ENCODE assay signal across 19 cellular contexts in the genomic region with DNA sequence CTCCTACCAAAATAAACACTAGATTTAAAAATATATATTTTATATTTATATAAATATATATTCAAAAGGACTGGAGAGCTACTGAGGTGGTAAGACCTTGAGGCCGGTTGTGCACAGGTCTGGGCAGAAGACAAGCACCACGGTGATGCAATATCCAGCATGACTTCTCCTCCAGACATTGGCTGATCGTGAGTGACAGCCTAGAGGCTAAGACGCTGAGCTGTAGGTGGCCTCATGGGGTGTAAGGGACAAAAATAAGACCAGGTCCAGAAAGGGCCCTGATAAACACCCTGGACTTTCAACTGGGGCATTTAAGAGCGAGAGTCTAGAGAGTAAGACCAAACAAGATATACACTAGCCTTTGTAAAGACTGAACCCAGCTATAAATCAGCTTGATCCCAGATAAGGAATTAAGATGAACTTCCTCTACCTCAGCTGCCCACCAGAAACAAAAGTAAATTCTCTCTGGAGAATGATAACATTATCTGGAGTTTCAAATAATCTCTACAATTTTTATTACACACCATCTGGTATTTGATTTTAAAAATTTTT. TPM values are rescaled to one million over a fixed set of nuclear protein-coding genes. Genes with fewer than 3 reads are reported as not detected.
DNase-seq lines count a peak whose midpoint lies in the region; ATAC-seq and TF ChIP-seq lines count a peak whose summit lies in the region.
"Had no signal": no experiment of that assay in that cellular context is flagged by ENCODE, and none has a peak within 500 bp of the region (broad histone marks: within the 10 kb centered on the region; RNA-seq: fewer than 3 reads in every experiment).

No MANE protein-coding gene starts in this region.

- BruUV-seq in PC-9 (replicated peaks; lab: Mats Ljungman, UMichigan): no TSS peak

- peak; percentile 8 for DNase-seq in NCI-H82 (lab: John Stamatoyannopoulos, UW)
- DNase-seq in NCI-H82 treated with DMSO at 0.1 percent for 48 hours (lab: John Stamatoyannopoulos, UW; ENCODE audit: unreplicated experiment): no peak
- DNase-seq in HL-60 (ENCODE audit: low read depth in 1 of 2, low spot score in 1 of 2): peak; percentile 50 to 55
- DNase-seq in OCI-M1 (lab: John Stamatoyannopoulos, UW): peak; percentile 68
- no peak for DNase-seq in ecto neural progenitor cell (ENCODE audit: low spot score)
- DNase-seq in PC-9: no peak
- DNase-seq: CD4-positive, alpha-beta memory T cell; KBM-7; NCI-H1105; NCI-H1694; NCI-H2227 treated with DMSO at 0.1 percent for 48 hours; NCI-H524; Peyer's patch; SK-N-SH had no signal

- H3K4me3 ChIP-seq in HL-60 (replicated peaks; ENCODE audit: insufficient read depth, low read length) (no peak overlapping the region), PC-9 (no peak overlapping the region)
- H3K4me3 ChIP-seq: HAP-1, Peyer's patch had no signal

- no peak overlapping the region for H2AFZ ChIP-seq in PC-9

- peak; percentile 39 for ATAC-seq in esophagus mucosa
- no peak for ATAC-seq in HG02973 (IDR thresholded peaks at IDR 0.05; ENCODE audit: unreplicated experiment)
- ATAC-seq: Right ventricle myocardium inferior had no signal

- no peak overlapping the region for H3K4me2 ChIP-seq in PC-9
- H3K4me2 ChIP-seq: SK-N-SH had no signal

- no peaks in the 10 kb centered on the region for H3K9me3 ChIP-seq in PC-9 (ENCODE audit: insufficient read depth, low read depth)
- H3K9me3 ChIP-seq: HAP-1, Peyer's patch, SK-N-SH had no signal

- CTCF ChIA-PET in PC-9 (lab: Charles Lee): interaction anchor here (0.6 kb wide), 1 partner anchor 993 kb away, joined by 5 read pairs; no protein-coding TSS in a partner anchor

- TF ChIP-seq CTCF in HL-60 (IDR thresholded peaks at IDR 0.05; ENCODE audit: insufficient read depth, low read length) (no peak), PC-9 (conservative IDR thresholded peaks at IDR 0.05) (no peak)

- no peaks in the 10 kb centered on the region for H3K79me2 ChIP-seq in PC-9 (ENCODE audit: low read depth)

- POLR2A ChIA-PET in PC-9 (lab: Charles Lee; ENCODE audit: unreplicated experiment): no interaction called here

- H4K20me1 ChIP-seq in PC-9 (ENCODE audit: insufficient read depth): no peaks in the 10 kb centered on the region; the same call in 1 of the 2 replicates

- H3K9me2 ChIP-seq in PC-9 (ENCODE audit: insufficient read depth): no peaks in the 10 kb centered on the region
- H3K9me2 ChIP-seq: SK-N-SH had no signal

- no peaks in the 10 kb centered on the region for H3K36me3 ChIP-seq in PC-9 (ENCODE audit: low read depth)
- H3K36me3 ChIP-seq: HAP-1, Peyer's patch had no signal

- peaks cover 22% of the 10 kb centered on the region for H3K4me1 ChIP-seq in PC-9 (replicated peaks; ENCODE audit: insufficient read depth)
- H3K4me1 ChIP-seq: HAP-1 had no signal

- intact Hi-C loops in PC-9 (cut with micrococcal nuclease; ENCODE audit: unreplicated experiment): loop anchor here (10.0 kb wide), 1 partner anchor 1000 kb away; no protein-coding TSS in a partner anchor

- peaks cover 7% of the 10 kb centered on the region for H3K27me3 ChIP-seq in HL-60 (ENCODE audit: insufficient read depth, poor library complexity, severe bottlenecking)
- H3K27me3 ChIP-seq in PC-9 (ENCODE audit: insufficient read depth, low read depth): no peaks in the 10 kb centered on the region
- H3K27me3 ChIP-seq: Peyer's patch had no signal

- H3F3A ChIP-seq in PC-9 (ENCODE audit: insufficient read depth, low read depth): peaks cover 6% of the 10 kb centered on the region; the same call in 1 of the 2 replicates

- no peak overlapping the region for H3K27ac ChIP-seq in HL-60 (replicated peaks)
- no peak overlapping the region for H3K27ac ChIP-seq in PC-9
- H3K27ac ChIP-seq: 22Rv1, Peyer's patch had no signal

RNA-seq across cellular contexts. Expression of gene C5orf47, which starts 14.2 kb away (rescaled TPM):
- total RNA-seq in esophagus mucosa (not detected), PC-9 (2021) (not detected in 2 replicates)
- total RNA-seq: CD4-positive, alpha-beta memory T cell; Peyer's patch had no signal

Comparison
In these comparisons a context has a peak if more than half of its experiments do, and no peak if none do; other contexts are left out.
1. DNase-seq: peak in NCI-H82 (single experiment), HL-60 (2 of 2) and OCI-M1 (single experiment); none in NCI-H82 treated with DMSO at 0.1 percent for 48 hours (single experiment), ecto neural progenitor cell (single experiment) and PC-9 (0 of 2).